15 cellular contexts compared by ENCODE assay signal in the genomic region with DNA sequence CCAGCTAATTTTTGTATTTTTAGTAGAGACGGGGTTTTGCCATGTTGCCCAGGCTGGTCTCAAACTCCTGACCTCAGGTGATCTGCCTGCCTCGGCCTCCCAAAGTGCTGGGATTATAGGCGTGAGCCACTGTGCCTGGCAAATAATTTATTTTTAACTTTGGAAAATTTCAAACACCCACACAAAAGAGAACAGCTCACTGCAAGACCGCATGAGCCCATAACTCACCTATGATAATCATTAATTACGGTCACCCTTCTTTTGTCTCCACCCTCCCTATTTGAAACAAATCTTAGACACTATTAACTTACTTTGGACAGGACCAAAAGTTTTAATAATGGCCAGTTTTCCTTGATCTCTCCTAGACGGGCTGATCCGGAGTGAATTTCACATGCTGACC. TPM values are rescaled to one million over a fixed set of nuclear protein-coding genes. Genes with fewer than 3 reads are reported as not detected.
"Had no signal": no experiment of that assay in that cellular context is flagged by ENCODE, and none has a peak within 500 bp of the region (broad histone marks: within the 10 kb centered on the region; RNA-seq: fewer than 3 reads in every experiment).

No MANE protein-coding gene starts in this region.

RNA-seq across cellular contexts. Expression of a gene that starts 47.6 kb away (rescaled TPM):
- total RNA-seq: activated B cell treated with CpG ODN at 0.5 μM for 24 hours; activated CD4-positive, alpha-beta memory T cell treated with anti-CD3 and anti-CD28 coated beads for 36 hours; activated CD4-positive, alpha-beta memory T cell treated with anti-CD3 and anti-CD28 coated beads, Interleukin-2, amount 10 ng/mL, durations not matched to agents 7 days and 5 days; activated CD4-positive, alpha-beta T cell treated with anti-CD3 and anti-CD28 coated beads for 36 hours; activated CD4-positive, alpha-beta T cell treated with anti-CD3 and anti-CD28 coated beads, Interleukin-2, amount 10 ng/mL, durations not matched to agents 24 days and 14 days; activated CD4-positive, alpha-beta T cell treated with anti-CD3 and anti-CD28 coated beads, Interleukin-2, amount 10 ng/mL, durations not matched to agents 7 days and 5 days; activated CD8-positive, alpha-beta memory T cell treated with anti-CD3 and anti-CD28 coated beads for 36 hours; activated CD8-positive, alpha-beta memory T cell treated with anti-CD3 and anti-CD28 coated beads, Interleukin-2, amount 10 ng/mL, durations not matched to agents 7 days and 5 days; activated CD8-positive, alpha-beta T cell treated with anti-CD3 and anti-CD28 coated beads for 36 hours; activated CD8-positive, alpha-beta T cell treated with anti-CD3 and anti-CD28 coated beads, Interleukin-2, amount 10 ng/mL, durations not matched to agents 7 days and 5 days; T-cell; T-helper 1 cell treated with Interleukin-12 subunit alpha and Interleukin-12 subunit beta and Interleukin-4 antibody, amounts not matched to agents 30 ng/mL and 1 ng/mL, for 36 hours; T-helper 17 cell; T-helper 2 cell treated with Interferon-gamma antibody and Interleukin-4, amounts not matched to agents 100 ng/mL and 5 ng/mL, for 36 hours; WTC11 had no signal
